In the genomic region with DNA sequence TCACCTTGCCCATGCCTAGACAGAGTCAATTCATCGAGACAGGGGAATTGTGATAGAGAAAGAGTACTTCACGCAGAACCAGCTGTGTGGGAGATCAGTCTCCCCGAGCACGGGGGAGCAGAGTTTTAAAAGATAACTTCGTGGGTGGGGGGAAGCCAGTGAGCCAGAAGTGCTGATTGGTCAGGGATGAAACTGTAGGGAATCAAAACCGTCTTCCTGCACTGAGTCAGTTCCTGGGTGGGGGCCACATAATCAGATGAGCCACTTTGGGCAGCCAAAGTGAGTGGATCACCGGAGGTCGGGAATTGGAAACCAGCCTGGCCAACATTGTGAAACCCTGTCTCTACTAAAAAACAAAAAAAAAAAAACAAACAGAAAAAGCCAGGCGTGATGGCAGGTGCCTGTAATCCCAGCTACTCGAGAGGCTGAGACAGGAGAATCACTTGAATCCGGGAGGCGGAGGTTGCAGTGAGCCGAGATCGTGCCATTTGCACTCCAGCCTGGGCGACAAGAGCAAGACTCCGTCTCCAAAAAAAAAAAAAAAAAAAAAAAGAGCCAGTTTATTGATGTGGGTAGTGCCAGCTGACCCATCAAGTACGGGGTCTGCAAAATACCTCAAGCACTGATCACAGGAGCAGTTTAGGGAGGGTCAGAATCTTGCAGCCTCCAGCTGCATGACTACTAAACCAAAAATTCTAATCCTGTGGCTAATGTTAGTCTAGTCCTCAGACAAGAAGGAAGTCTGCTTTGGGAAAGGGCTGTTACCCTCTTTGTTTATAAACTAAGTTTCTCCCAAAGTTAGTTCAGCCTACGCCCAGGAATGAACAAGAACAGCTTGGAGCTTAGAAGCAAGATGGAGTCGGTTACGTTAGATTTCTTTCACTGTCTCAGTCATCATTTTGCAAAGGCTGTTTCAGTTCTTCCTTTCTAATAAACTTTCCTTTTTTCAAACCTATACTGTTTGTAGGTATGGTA, we compare ENCODE assay signal across 8 cellular contexts. TPM values are rescaled to one million over a fixed set of nuclear protein-coding genes. Genes with fewer than 3 reads are reported as not detected.
DNase-seq lines count a peak whose midpoint lies in the region; ATAC-seq and TF ChIP-seq lines count a peak whose summit lies in the region.

No MANE protein-coding gene starts in this region.

- H3K4me3 ChIP-seq in fibroblast of lung (replicated peaks in 1 of 4; ENCODE audit: control extremely low read depth in 1 of 4, insufficient read depth in 1 of 4, low read depth in 3 of 4, low read length in 4 of 4) (no peak overlapping the region), gastroesophageal sphincter (no peak overlapping the region)

- peaks cover 3% of the 10 kb centered on the region for H3K36me3 ChIP-seq in fibroblast of lung (ENCODE audit: control insufficient read depth, insufficient read depth, low read length)
- no peaks in the 10 kb centered on the region for H3K36me3 ChIP-seq in gastroesophageal sphincter

- H2AFZ ChIP-seq in fibroblast of lung (ENCODE audit: low read length) = no peak overlapping the region

- H3K79me2 ChIP-seq in fibroblast of lung (ENCODE audit: control insufficient read depth, insufficient read depth, low read length) = peaks cover 69% of the 10 kb centered on the region

- ATAC-seq in GM18498 (IDR thresholded peaks at IDR 0.05; ENCODE audit: unreplicated experiment) (no peak), gastroesophageal sphincter (no peak)

- no peak for TF ChIP-seq EP300 in gastroesophageal sphincter (IDR thresholded peaks at IDR 0.05)

- H3K27ac ChIP-seq in fibroblast of lung (ENCODE audit: insufficient read depth, low read length) (peak overlapping the region; percentile 45), gastroesophageal sphincter (no peak overlapping the region)

- peak; percentile 24 for DNase-seq in activated CD8-positive, alpha-beta memory T cell treated with anti-CD3 and anti-CD28 coated beads, Interleukin-2, amount 50 U/mL, for 4 hours
- DNase-seq in activated CD8-positive, alpha-beta memory T cell treated with anti-CD3 and anti-CD28 coated beads, Interleukin-2, amount 50 U/mL, for 48 hours = no peak
- DNase-seq in activated CD4-positive, alpha-beta T cell treated with anti-CD3 and anti-CD28 coated beads for 48 hours = peak; percentile 17
- DNase-seq in fibroblast of lung (ENCODE audit: low read depth in 2 of 2) = peak; percentile 59 to 90
- peak in 2 of 3 experiments; percentile 23 to 38 for DNase-seq in stimulated activated CD4-positive, alpha-beta T cell treated with anti-CD3 and anti-CD28 coated beads, TNF-alpha, amount 100 ng/mL, for 4 hours (ENCODE audit: low read depth in 3 of 3)
- DNase-seq in UCSD-AML1 (lab: John Stamatoyannopoulos, UW; ENCODE audit: unreplicated experiment) = no peak

- no peak overlapping the region for H3K9ac ChIP-seq in fibroblast of lung (ENCODE audit: insufficient read depth, low read length)

- no peak for TF ChIP-seq CTCF in fibroblast of lung (conservative IDR thresholded peaks at IDR 0.05 in 1 of 2, IDR thresholded peaks at IDR 0.05 in 1 of 2; ENCODE audit: low read depth in 1 of 2, low read length in 2 of 2)
- TF ChIP-seq CTCF in gastroesophageal sphincter (IDR thresholded peaks at IDR 0.05) = no peak

- H3K4me1 ChIP-seq in fibroblast of lung (ENCODE audit: control insufficient read depth, extremely low read depth, insufficient read depth, low read length) (peaks cover 2% of the 10 kb centered on the region), gastroesophageal sphincter (peaks cover 0 to 43% (median 17%) of the 10 kb centered on the region in 3 donors)

- H3K4me2 ChIP-seq in fibroblast of lung (ENCODE audit: extremely low read depth, insufficient read depth, low read length) = peak overlapping the region; percentile 8

- H3K27me3 ChIP-seq in fibroblast of lung (ENCODE audit: control insufficient read depth, insufficient read depth, low read length) (no peaks in the 10 kb centered on the region), gastroesophageal sphincter (no peaks in the 10 kb centered on the region)

- 64 to 98% methylated on average over 5 to 13 of the region's 20 CpGs for WGBS in gastroesophageal sphincter (ENCODE audit: low coverage in 1 of 2), 2 donors

- peaks cover 1% of the 10 kb centered on the region for H4K20me1 ChIP-seq in fibroblast of lung (ENCODE audit: control insufficient read depth, extremely low read depth, insufficient read depth, low read length)

- no peaks in the 10 kb centered on the region for H3K9me3 ChIP-seq in fibroblast of lung (ENCODE audit: control insufficient read depth, insufficient read depth, low read depth, low read length)
- no peaks in the 10 kb centered on the region for H3K9me3 ChIP-seq in gastroesophageal sphincter

- TF ChIP-seq POLR2A in gastroesophageal sphincter (IDR thresholded peaks at IDR 0.05) = no peak

RNA-seq across cellular contexts. Expression of a gene that starts 3.9 kb away (rescaled TPM):
- total RNA-seq in fibroblast of lung (10.3 and 11.9 TPM in 2 replicates), gastroesophageal sphincter (10 to 100 TPM; 18.4 to 24.1 (median 22.6) TPM)
- 6.7 and 7.8 TPM in 2 replicates for polyA plus RNA-seq in fibroblast of lung
- 6.9 and 7.0 TPM in 2 replicates for polyA plus RNA-seq in fibroblast of lung (2012)
- 6.2 and 16.1 TPM in 2 replicates for polyA minus RNA-seq in fibroblast of lung (ENCODE audit: low replicate concordance)

RNA-seq across cellular contexts. Expression of a gene that starts 22.1 kb away (rescaled TPM):
- total RNA-seq in fibroblast of lung (30.2 and 34.7 TPM in 2 replicates), gastroesophageal sphincter (100 to 1,000 TPM in 1 of 4 donors, 10 to 100 TPM in 3; 60.7 to 137 (median 82.2) TPM)
- 16.7 and 20.5 TPM in 2 replicates for polyA plus RNA-seq in fibroblast of lung
- polyA plus RNA-seq in fibroblast of lung (2012) = 39.8 and 49.5 TPM in 2 replicates
- 6.2 and 19.2 TPM in 2 replicates for polyA minus RNA-seq in fibroblast of lung (ENCODE audit: low replicate concordance)

Comparison
In these comparisons a context has a peak if more than half of its experiments do, and no peak if none do; other contexts are left out.
1. DNase-seq: peak in activated CD8-positive, alpha-beta memory T cell treated with anti-CD3 and anti-CD28 coated beads, Interleukin-2, amount 50 U/mL, for 4 hours (single experiment), activated CD4-positive, alpha-beta T cell treated with anti-CD3 and anti-CD28 coated beads for 48 hours (single experiment), fibroblast of lung (2 of 2) and stimulated activated CD4-positive, alpha-beta T cell treated with anti-CD3 and anti-CD28 coated beads, TNF-alpha, amount 100 ng/mL, for 4 hours (2 of 3); none in activated CD8-positive, alpha-beta memory T cell treated with anti-CD3 and anti-CD28 coated beads, Interleukin-2, amount 50 U/mL, for 48 hours (single experiment) and UCSD-AML1 (single experiment).